ENCODE assay signal across 9 cellular contexts in genomic region chr19:18008814-18009213, GRCh38. TPM values are rescaled to one million over a fixed set of nuclear protein-coding genes. Genes with fewer than 3 reads are reported as not detected.
DNase-seq lines count a peak whose midpoint lies in the region; ATAC-seq and TF ChIP-seq lines count a peak whose summit lies in the region.
"Had no signal": no experiment of that assay in that cellular context is flagged by ENCODE, and none has a peak within 500 bp of the region (broad histone marks: within the 10 kb centered on the region; RNA-seq: fewer than 3 reads in every experiment).

No MANE protein-coding gene starts in this region.

- no peaks in the 10 kb centered on the region for H3K27me3 ChIP-seq in heart left ventricle
- H3K27me3 ChIP-seq in upper lobe of left lung: no peaks in the 10 kb centered on the region

- H3K36me3 ChIP-seq in heart left ventricle (peaks cover 0 to 54% (median 48%) of the 10 kb centered on the region in 9 donors), upper lobe of left lung (peaks cover 31 to 64% (median 53%) of the 10 kb centered on the region in 4 donors)

- H3K4me1 ChIP-seq in heart left ventricle (peaks cover 0 to 50% (median 24%) of the 10 kb centered on the region in 12 donors), upper lobe of left lung (peaks cover 24 to 70% (median 27%) of the 10 kb centered on the region in 4 donors)

- H3K27ac Mint-ChIP-seq in chondrocyte (ENCODE audit: unreplicated experiment) (no peak overlapping the region), naive B cell (peak overlapping the region; percentile 90 to 99 (median 96))

- H3K27me3 Mint-ChIP-seq in chondrocyte (ENCODE audit: low read depth) (no peaks in the 10 kb centered on the region), naive B cell (no peaks in the 10 kb centered on the region)

- peak overlapping the region; percentile 72 for H3K4me3 Mint-ChIP-seq in chondrocyte (ENCODE audit: unreplicated experiment)
- H3K4me3 Mint-ChIP-seq in naive B cell: peak overlapping the region; percentile 80 to 97 (median 88)

- TF ChIP-seq EP300 in upper lobe of left lung (IDR thresholded peaks at IDR 0.05): no peak

- TF ChIP-seq CTCF in heart left ventricle (IDR thresholded peaks at IDR 0.05) (no peak), chondrocyte (IDR thresholded peaks at IDR 0.05) (no peak), upper lobe of left lung (IDR thresholded peaks at IDR 0.05) (no peak), GM13976 (IDR thresholded peaks at IDR 0.05; ENCODE audit: borderline replicate concordance, control extremely low read depth, extremely low read depth, insufficient read depth, missing control alignments) (no peak)

- H3K36me3 Mint-ChIP-seq in chondrocyte (ENCODE audit: low read depth): peaks cover 12% of the 10 kb centered on the region
- H3K36me3 Mint-ChIP-seq in naive B cell: peaks cover 7 to 10% of the 10 kb centered on the region in 2 donors

- intact Hi-C loops in heart left ventricle (cut with DNase I) (loop anchor here in 2 of 10 donors (5.0 to 10.0 kb wide), 2 partner anchors 146 to 243 kb away; partner anchors contain the start of gene PIK3R2 (in 1 of the 2)), Right ventricle myocardium superior (cut with DNase I) (no loop called here)

- H3K27ac ChIP-seq in heart left ventricle (peak overlapping the region; percentile 55 to 93 (median 86)), upper lobe of left lung (peak overlapping the region; percentile 68 to 93 (median 92))

- H3K9me3 Mint-ChIP-seq in chondrocyte (ENCODE audit: low read depth) (no peaks in the 10 kb centered on the region), naive B cell (no peaks in the 10 kb centered on the region)

- H3K9me3 ChIP-seq in heart left ventricle (no peaks in the 10 kb centered on the region), upper lobe of left lung (no peaks in the 10 kb centered on the region)

- H3K4me3 ChIP-seq in heart left ventricle: peak overlapping the region; percentile 47 to 84 (median 61)
- peak overlapping the region; percentile 58 to 66 (median 63) for H3K4me3 ChIP-seq in upper lobe of left lung

- 80 to 97% (median 93%) methylated on average over 11 of the region's 11 CpGs for WGBS in heart left ventricle, 4 donors
- WGBS in upper lobe of left lung, 2 donors: 77 to 86% methylated on average over 11 of the region's 11 CpGs

- H3K4me1 Mint-ChIP-seq in chondrocyte (ENCODE audit: low read depth): peaks cover 28% of the 10 kb centered on the region
- H3K4me1 Mint-ChIP-seq in naive B cell: peaks cover 34 to 43% (median 38%) of the 10 kb centered on the region in 3 donors

- in situ Hi-C loops in GM13976 (cut with MboI; ENCODE audit: low sequenced_read_pairs, unreplicated experiment): no loop called here

- no peak for DNase-seq in heart left ventricle
- DNase-seq in Right ventricle myocardium superior: no peak
- no peak for DNase-seq in chondrocyte (ENCODE audit: low spot score)
- DNase-seq in naive B cell: no peak
- no peak for DNase-seq in upper lobe of left lung
- no peak for DNase-seq in GM13976 (ENCODE audit: low spot score)
- DNase-seq in GM03348 (ENCODE audit: low spot score): no peak
- DNase-seq: MM.1S had no signal

- TF ChIP-seq POLR2A in heart left ventricle (IDR thresholded peaks at IDR 0.05) (no peak), upper lobe of left lung (IDR thresholded peaks at IDR 0.05) (no peak)

- ATAC-seq in heart left ventricle: no peak
- ATAC-seq in Right ventricle myocardium superior (ENCODE audit: poor library complexity): no peak
- no peak for ATAC-seq in naive B cell (ENCODE audit: low read depth in 2 of 2)
- no peak for ATAC-seq in upper lobe of left lung (ENCODE audit: low FRiP score in 2 of 2)
- ATAC-seq in GM18517 (IDR thresholded peaks at IDR 0.05; ENCODE audit: unreplicated experiment): no peak

RNA-seq across cellular contexts. Expression of gene ARRDC2, which starts 0.8 kb away (rescaled TPM):
- total RNA-seq in heart left ventricle: 10 to 100 TPM in 4 of 9 donors, 1 to 10 TPM in 5; 5.8 to 35.5 (median 9.9) TPM
- polyA plus RNA-seq in heart left ventricle: 10 to 100 TPM; 14.9 to 26.1 TPM
- 19.1 TPM for total RNA-seq in Right ventricle myocardium superior
- total RNA-seq in chondrocyte: 12.2 to 19.8 TPM (median 17.8 TPM) in 3 replicates
- 100 to 1,000 TPM in 1 of 6 donors, 10 to 100 TPM in 5; 47.7 to 110 (median 50.8) TPM for polyA plus RNA-seq in naive B cell (ENCODE audit: low read depth in 6 of 6)
- 100 to 1,000 TPM in 2 of 6 donors, 10 to 100 TPM in 4; 53.6 to 253 (median 78.8) TPM for total RNA-seq in upper lobe of left lung

RNA-seq across cellular contexts. Expression of gene KCNN1, which starts 41.9 kb away (rescaled TPM):
- total RNA-seq in heart left ventricle: under 1 TPM in 2 of 9 donors, not detected in 7; 0.07 to 0.27 TPM
- under 1 TPM; 0.03 to 0.08 TPM for polyA plus RNA-seq in heart left ventricle
- not detected for total RNA-seq in Right ventricle myocardium superior
- total RNA-seq in chondrocyte: 0.31 TPM in 1 of 3 replicates, not detected in the others
- under 1 TPM in 1 of 6 donors, not detected in 5; 0.27 TPM for polyA plus RNA-seq in naive B cell (ENCODE audit: low read depth in 6 of 6)
- under 1 TPM in 2 of 6 donors, not detected in 4; 0.34 to 0.37 TPM for total RNA-seq in upper lobe of left lung
